Comparison of ENCODE assay signal across 23 cellular contexts in the genomic region with DNA sequence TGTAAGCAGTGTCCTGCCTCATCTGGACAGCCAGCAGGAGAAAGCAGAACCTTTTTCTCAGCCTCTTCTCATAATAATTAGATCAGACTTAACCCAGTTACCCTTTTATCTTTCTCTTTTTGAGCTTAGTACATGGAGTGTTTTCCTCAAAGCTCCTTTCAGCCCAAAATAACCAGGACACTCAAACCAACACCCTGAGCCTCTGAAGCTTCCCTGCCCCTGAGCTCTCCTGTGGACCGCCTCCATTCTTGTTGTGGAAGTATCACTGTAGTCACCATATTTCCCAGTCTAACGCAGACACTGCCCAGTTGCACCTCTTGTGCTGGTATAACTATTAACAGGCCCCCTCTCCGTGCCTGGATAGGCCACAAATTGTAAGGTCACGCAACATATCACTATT.
"Had no signal": no experiment of that assay in that cellular context is flagged by ENCODE, and none has a peak within 500 bp of the region (broad histone marks: within the 10 kb centered on the region; RNA-seq: fewer than 3 reads in every experiment).

No MANE protein-coding gene starts in this region.

- H3K27ac Mint-ChIP-seq: activated T-cell treated with anti-CD3 and anti-CD28 coated beads, Interleukin-2, amount 50 U/mL, for 72 hours; immature natural killer cell; mesothelial cell of epicardium; nephron progenitor cell; stimulated activated effector memory CD8-positive, alpha-beta T cell treated with anti-CD3 and anti-CD28 coated beads, Interleukin-12 subunit alpha, Interleukin-12 subunit beta, amount 100 ng/mL, for 72 hours; WTC11 had no signal

- H3K36me3 ChIP-seq: brain microvascular endothelial cell, left lung, pancreas, tibial nerve had no signal

- H3K4me1 ChIP-seq: left lung, psoas muscle had no signal

- ATAC-seq: activated T-cell treated with anti-CD3 and anti-CD28 coated beads, Interleukin-2, amount 50 U/mL, for 72 hours; left lung; pancreas; psoas muscle; sciatic nerve; stimulated activated naive CD8-positive, alpha-beta T cell treated with anti-CD3 and anti-CD28 coated beads, Interleukin-15, amount 100 ng/mL, for 72 hours; WTC11 had no signal

- H3K27ac ChIP-seq: brain microvascular endothelial cell, epithelial cell of prostate, left lung, psoas muscle had no signal

- H3K27me3 Mint-ChIP-seq: central memory CD8-positive, alpha-beta T cell; stimulated activated naive CD8-positive, alpha-beta T cell treated with anti-CD3 and anti-CD28 coated beads, Interleukin-15, amount 100 ng/mL, for 72 hours had no signal

- H3K9me3 ChIP-seq: left lung, pancreas, psoas muscle, tibial nerve had no signal

- H3K36me3 Mint-ChIP-seq: immature natural killer cell; mesothelial cell of epicardium; stimulated activated effector memory CD8-positive, alpha-beta T cell treated with anti-CD3 and anti-CD28 coated beads, Interleukin-12 subunit alpha, Interleukin-12 subunit beta, amount 100 ng/mL, for 72 hours; WTC11 had no signal

- H3K4me3 Mint-ChIP-seq: activated T-cell treated with anti-CD3 and anti-CD28 coated beads, Interleukin-2, amount 50 U/mL, for 72 hours; central memory CD8-positive, alpha-beta T cell; immature natural killer cell; mesothelial cell of epicardium; nephron progenitor cell; stimulated activated effector memory CD8-positive, alpha-beta T cell treated with anti-CD3 and anti-CD28 coated beads, Interleukin-12 subunit alpha, Interleukin-12 subunit beta, amount 100 ng/mL, for 72 hours; stimulated activated naive CD8-positive, alpha-beta T cell treated with anti-CD3 and anti-CD28 coated beads, Interleukin-15, amount 100 ng/mL, for 72 hours; WTC11 had no signal

- H3K4me3 ChIP-seq: left lung, pancreas, psoas muscle, tibial nerve had no signal

- DNase-seq: activated CD4-positive, alpha-beta T cell treated with anti-CD3 and anti-CD28 coated beads, Interleukin-2, amount 50 U/mL, for 4 hours; activated effector memory CD4-positive, alpha-beta T cell treated with anti-CD3 and anti-CD28 coated beads, Interleukin-2, amount 50 U/mL, for 16 hours; activated naive CD4-positive, alpha-beta T cell treated with anti-CD3 and anti-CD28 coated beads, Interleukin-2, amount 50 U/mL, for 16 hours; activated T-cell treated with anti-CD3 and anti-CD28 coated beads, Interleukin-2, amount 50 U/mL, for 72 hours; anterior cingulate cortex; brain microvascular endothelial cell; immature natural killer cell; left lung; mammary epithelial cell; nephron progenitor cell; pancreas; psoas muscle; small intestine; stimulated activated CD4-positive, alpha-beta T cell treated with anti-CD3 and anti-CD28 coated beads, Interleukin-2, amount 100 ng/mL, for 24 hours; stimulated activated naive CD8-positive, alpha-beta T cell treated with anti-CD3 and anti-CD28 coated beads, Interleukin-15, amount 100 ng/mL, for 72 hours; T-helper 9 cell had no signal

- H3K9me3 Mint-ChIP-seq: activated T-cell treated with anti-CD3 and anti-CD28 coated beads, Interleukin-2, amount 50 U/mL, for 72 hours; central memory CD8-positive, alpha-beta T cell; nephron progenitor cell; stimulated activated effector memory CD8-positive, alpha-beta T cell treated with anti-CD3 and anti-CD28 coated beads, Interleukin-12 subunit alpha, Interleukin-12 subunit beta, amount 100 ng/mL, for 72 hours; stimulated activated naive CD8-positive, alpha-beta T cell treated with anti-CD3 and anti-CD28 coated beads, Interleukin-15, amount 100 ng/mL, for 72 hours; WTC11 had no signal

- H3K27me3 ChIP-seq: brain microvascular endothelial cell, left lung, pancreas, tibial nerve had no signal

- H3K4me1 Mint-ChIP-seq: immature natural killer cell, WTC11 had no signal
